17 cellular contexts compared by ENCODE assay signal in the genomic region with DNA sequence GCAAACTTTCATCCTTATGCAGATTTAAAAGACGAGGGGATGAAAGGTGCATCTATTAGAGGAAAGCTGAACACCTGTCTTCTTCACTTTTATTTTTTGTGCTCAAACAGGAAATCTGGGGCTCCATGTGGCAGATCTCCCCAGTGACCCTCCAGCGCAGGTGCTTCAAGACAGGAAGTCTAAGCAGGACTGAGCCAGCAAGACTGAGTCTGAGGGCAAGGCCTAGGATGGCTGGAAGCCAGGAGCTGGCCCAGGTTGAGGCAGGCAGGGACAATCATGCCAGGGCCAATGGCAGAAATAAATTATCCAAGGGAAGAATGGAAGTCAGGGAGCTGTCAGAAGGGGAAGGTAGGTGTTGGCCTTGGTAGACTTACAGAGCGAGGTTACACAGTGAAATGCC.
DNase-seq lines count a peak whose midpoint lies in the region; ATAC-seq and TF ChIP-seq lines count a peak whose summit lies in the region.
"Had no signal": no experiment of that assay in that cellular context is flagged by ENCODE, and none has a peak within 500 bp of the region (broad histone marks: within the 10 kb centered on the region; RNA-seq: fewer than 3 reads in every experiment).

No MANE protein-coding gene starts in this region.

- peak; percentile 59 to 61 for ATAC-seq in CD4-positive, CD25-positive, alpha-beta regulatory T cell (ENCODE audit: low read depth in 2 of 2)
- peak; percentile 73 for ATAC-seq in GM18511 (IDR thresholded peaks at IDR 0.05; ENCODE audit: unreplicated experiment)
- no peak for ATAC-seq in activated naive CD8-positive, alpha-beta T cell treated with anti-CD3 and anti-CD28 coated beads, Interleukin-2, amount 50 U/mL, for 24 hours
- no peak for ATAC-seq in left cardiac atrium
- ATAC-seq: gastroesophageal sphincter, pancreas had no signal

- H3K27me3 ChIP-seq in CD4-positive, CD25-positive, alpha-beta regulatory T cell (ENCODE audit: control insufficient read depth, insufficient read depth, low read length), result peaks cover 2% of the 10 kb centered on the region
- H3K27me3 ChIP-seq: pancreas, tibial nerve had no signal

- CTCF ChIA-PET in HEK293T (lab: Yijun Ruan, JAX), result interaction anchor here (1.3 kb wide), 1 partner anchor 12 kb away, joined by 7 read pairs; no protein-coding TSS in a partner anchor

- peaks cover 0 to 2% (median 0%) of the 10 kb centered on the region in 7 donors for H3K9me3 Mint-ChIP-seq in CD4-positive, CD25-positive, alpha-beta regulatory T cell
- H3K9me3 Mint-ChIP-seq in IgD-negative memory B cell, result peaks cover 0 to 12% (median 0%) of the 10 kb centered on the region in 3 donors
- peaks cover 4% of the 10 kb centered on the region for H3K9me3 Mint-ChIP-seq in activated naive CD8-positive, alpha-beta T cell treated with anti-CD3 and anti-CD28 coated beads, Interleukin-2, amount 50 U/mL, for 24 hours

- H3K36me3 ChIP-seq in CD4-positive, CD25-positive, alpha-beta regulatory T cell (ENCODE audit: control insufficient read depth, insufficient read depth, low read length), result no peaks in the 10 kb centered on the region
- H3K36me3 ChIP-seq: gastroesophageal sphincter, pancreas, tibial nerve had no signal

- no peaks in the 10 kb centered on the region for H3K27me3 Mint-ChIP-seq in CD4-positive, CD25-positive, alpha-beta regulatory T cell
- peaks cover 2% of the 10 kb centered on the region for H3K27me3 Mint-ChIP-seq in IgD-negative memory B cell
- no peaks in the 10 kb centered on the region for H3K27me3 Mint-ChIP-seq in activated naive CD8-positive, alpha-beta T cell treated with anti-CD3 and anti-CD28 coated beads, Interleukin-2, amount 50 U/mL, for 24 hours

- no peaks in the 10 kb centered on the region for H3K36me3 Mint-ChIP-seq in CD4-positive, CD25-positive, alpha-beta regulatory T cell
- peaks cover 2% of the 10 kb centered on the region for H3K36me3 Mint-ChIP-seq in IgD-negative memory B cell
- H3K36me3 Mint-ChIP-seq in activated naive CD8-positive, alpha-beta T cell treated with anti-CD3 and anti-CD28 coated beads, Interleukin-2, amount 50 U/mL, for 24 hours (ENCODE audit: low read depth), result peaks cover 3% of the 10 kb centered on the region

- H3K4me1 ChIP-seq in CD4-positive, CD25-positive, alpha-beta regulatory T cell (ENCODE audit: control insufficient read depth, insufficient read depth, low read length, poor library complexity, severe bottlenecking), result peaks cover 13% of the 10 kb centered on the region
- H3K4me1 ChIP-seq: gastroesophageal sphincter, pancreas, tibial nerve had no signal

- H3K9me3 ChIP-seq in CD4-positive, CD25-positive, alpha-beta regulatory T cell (ENCODE audit: control insufficient read depth in 2 of 2, low read length in 2 of 2), result no peaks in the 10 kb centered on the region
- H3K9me3 ChIP-seq: gastroesophageal sphincter, pancreas, tibial nerve had no signal

- peaks cover 6 to 27% (median 18%) of the 10 kb centered on the region in 4 donors for H3K4me1 Mint-ChIP-seq in CD4-positive, CD25-positive, alpha-beta regulatory T cell
- H3K4me1 Mint-ChIP-seq in IgD-negative memory B cell, result peaks cover 7 to 20% (median 17%) of the 10 kb centered on the region in 3 donors
- H3K4me1 Mint-ChIP-seq in activated naive CD8-positive, alpha-beta T cell treated with anti-CD3 and anti-CD28 coated beads, Interleukin-2, amount 50 U/mL, for 24 hours, result peaks cover 31% of the 10 kb centered on the region

- POLR2A ChIA-PET in HEK293T (lab: Yijun Ruan, JAX), result no interaction called here

- peak overlapping the region; percentile 32 for H3K4me3 ChIP-seq in CD4-positive, CD25-positive, alpha-beta regulatory T cell (ENCODE audit: low read depth, low read length)
- H3K4me3 ChIP-seq: gastroesophageal sphincter, pancreas, tibial nerve had no signal

- H3K27ac Mint-ChIP-seq in CD4-positive, CD25-positive, alpha-beta regulatory T cell, result peak overlapping the region; percentile 65 to 98 (median 84)
- H3K27ac Mint-ChIP-seq in IgD-negative memory B cell, result peak overlapping the region in 1 of 3 donors; percentile 55
- peak overlapping the region; percentile 2 for H3K27ac Mint-ChIP-seq in activated naive CD8-positive, alpha-beta T cell treated with anti-CD3 and anti-CD28 coated beads, Interleukin-2, amount 50 U/mL, for 24 hours

- intact Hi-C loops in left cardiac atrium (cut with DNase I), result no loop called here

- peak overlapping the region in 2 of 4 donors; percentile 1 to 52 for H3K4me3 Mint-ChIP-seq in CD4-positive, CD25-positive, alpha-beta regulatory T cell
- peak overlapping the region in 3 of 4 donors; percentile 4 to 89 (median 61) for H3K4me3 Mint-ChIP-seq in IgD-negative memory B cell
- H3K4me3 Mint-ChIP-seq in activated naive CD8-positive, alpha-beta T cell treated with anti-CD3 and anti-CD28 coated beads, Interleukin-2, amount 50 U/mL, for 24 hours, result no peak overlapping the region

- peak overlapping the region; percentile 25 for H3K27ac ChIP-seq in CD4-positive, CD25-positive, alpha-beta regulatory T cell (ENCODE audit: insufficient read depth, low read length, poor library complexity, severe bottlenecking)
- H3K27ac ChIP-seq: gastroesophageal sphincter, pancreas, tibial nerve had no signal

- DNase-seq in CD4-positive, CD25-positive, alpha-beta regulatory T cell, result peak in 2 of 3 donors; percentile 22 to 34
- DNase-seq in activated naive CD8-positive, alpha-beta T cell treated with anti-CD3 and anti-CD28 coated beads, Interleukin-2, amount 50 U/mL, for 24 hours, result no peak
- DNase-seq in NCI-H774 (lab: John Stamatoyannopoulos, UW) (no peak), left cardiac atrium (no peak), C1 segment of cervical spinal cord (lab: John Stamatoyannopoulos, UW) (no peak), HEK293T (ENCODE audit: extremely low spot score) (no peak)
- DNase-seq: activated CD4-positive, alpha-beta T cell treated with anti-CD3 and anti-CD28 coated beads, Interleukin-2, amount 50 U/mL, for 48 hours; Kasumi-1; NCI-H1436 treated with DMSO at 0.1 percent for 48 hours; NCI-H2227 treated with DMSO at 0.1 percent for 48 hours; pancreas; SIG-M5; stimulated activated CD4-positive, alpha-beta T cell treated with anti-CD3 and anti-CD28 coated beads, Interleukin-4, amount 100 ng/mL, for 4 hours had no signal

TF ChIP-seq in HEK293T, 16 proteins besides CTCF, POLR2A, EP300 and RAD21:
- TF ChIP-seq PKNOX1 (IDR thresholded peaks at IDR 0.05), result no peak
- no peak for TF ChIP-seq FOXK2 (IDR thresholded peaks at IDR 0.05)
- TF ChIP-seq FOXA1 (IDR thresholded peaks at IDR 0.05), result no peak
- no peak for TF ChIP-seq ZNF384 (IDR thresholded peaks at IDR 0.05)
- no peak for TF ChIP-seq SUZ12 (IDR thresholded peaks at IDR 0.05)
- no peak for TF ChIP-seq ARNT (IDR thresholded peaks at IDR 0.05)
- no peak for TF ChIP-seq FOXM1 (IDR thresholded peaks at IDR 0.05; ENCODE audit: borderline replicate concordance)
- no peak for TF ChIP-seq LEF1 (IDR thresholded peaks at IDR 0.05; ENCODE audit: borderline replicate concordance)
- TF ChIP-seq ELF4 (IDR thresholded peaks at IDR 0.05), result no peak
- no peak for TF ChIP-seq L3MBTL2 (conservative IDR thresholded peaks at IDR 0.05)
- TF ChIP-seq CTBP1 (IDR thresholded peaks at IDR 0.05; ENCODE audit: borderline replicate concordance), result no peak
- TF ChIP-seq TARDBP (IDR thresholded peaks at IDR 0.05), result no peak
- TF ChIP-seq SP1 (IDR thresholded peaks at IDR 0.05), result no peak
- no peak for TF ChIP-seq HDGF (IDR thresholded peaks at IDR 0.05; ENCODE audit: borderline replicate concordance)

Comparison
In these comparisons a context has a peak if more than half of its experiments do, and no peak if none do; other contexts are left out.
1. ATAC-seq: peak in CD4-positive, CD25-positive, alpha-beta regulatory T cell (2 of 2) and GM18511 (single experiment); none in activated naive CD8-positive, alpha-beta T cell treated with anti-CD3 and anti-CD28 coated beads, Interleukin-2, amount 50 U/mL, for 24 hours (single experiment) and left cardiac atrium (0 of 2).
2. DNase-seq: peak in CD4-positive, CD25-positive, alpha-beta regulatory T cell (2 of 3); none in activated naive CD8-positive, alpha-beta T cell treated with anti-CD3 and anti-CD28 coated beads, Interleukin-2, amount 50 U/mL, for 24 hours (single experiment), NCI-H774 (single experiment), left cardiac atrium (single experiment), C1 segment of cervical spinal cord (0 of 14) and HEK293T (single experiment).